8 cellular contexts compared by ENCODE assay signal in genomic region chr3:156010829-156011228, GRCh38.
DNase-seq lines count a peak whose midpoint lies in the region; ATAC-seq and TF ChIP-seq lines count a peak whose summit lies in the region.

No MANE protein-coding gene starts in this region.

- peaks cover 5% of the 10 kb centered on the region for H3K4me1 Mint-ChIP-seq in progenitor cell of endocrine pancreas (ENCODE audit: low read depth)
- no peaks in the 10 kb centered on the region for H3K4me1 Mint-ChIP-seq in mesothelial cell of epicardium

- TF ChIP-seq CTCF in progenitor cell of endocrine pancreas (IDR thresholded peaks at IDR 0.05; ENCODE audit: unreplicated experiment), result peak; percentile 62
- TF ChIP-seq CTCF in mesothelial cell of epicardium (IDR thresholded peaks at IDR 0.05; ENCODE audit: unreplicated experiment), result no peak

- H3K27ac Mint-ChIP-seq in progenitor cell of endocrine pancreas (no peak overlapping the region), mesothelial cell of epicardium (no peak overlapping the region)

- no peaks in the 10 kb centered on the region for H3K36me3 Mint-ChIP-seq in progenitor cell of endocrine pancreas (ENCODE audit: insufficient read depth)
- H3K36me3 Mint-ChIP-seq in mesothelial cell of epicardium, result no peaks in the 10 kb centered on the region

- DNase-seq in NCI-H1092 treated with DMSO at 0.1 percent for 48 hours (lab: John Stamatoyannopoulos, UW), result peak; percentile 5
- no peak for DNase-seq in NCI-H1092 (lab: John Stamatoyannopoulos, UW)
- DNase-seq in NCI-H2107 (lab: John Stamatoyannopoulos, UW), result peak; percentile 12
- peak; percentile 22 for DNase-seq in dermis blood vessel endothelial cell
- DNase-seq in progenitor cell of endocrine pancreas (ENCODE audit: low spot score, unreplicated experiment), result no peak
- DNase-seq in mesothelial cell of epicardium (ENCODE audit: low spot score in 2 of 2, unreplicated experiment in 2 of 2), result no peak

- H3K27me3 Mint-ChIP-seq in progenitor cell of endocrine pancreas, result no peaks in the 10 kb centered on the region
- peaks cover 4% of the 10 kb centered on the region for H3K27me3 Mint-ChIP-seq in mesothelial cell of epicardium (ENCODE audit: low read depth)

- H3K9me3 Mint-ChIP-seq in progenitor cell of endocrine pancreas (ENCODE audit: low read depth) (no peaks in the 10 kb centered on the region), mesothelial cell of epicardium (no peaks in the 10 kb centered on the region)

- H3K4me3 Mint-ChIP-seq in progenitor cell of endocrine pancreas (ENCODE audit: low read depth) (no peak overlapping the region), mesothelial cell of epicardium (no peak overlapping the region)

- ATAC-seq in HG03175 (IDR thresholded peaks at IDR 0.05; ENCODE audit: unreplicated experiment) (no peak), GM18861 (IDR thresholded peaks at IDR 0.05; ENCODE audit: unreplicated experiment) (no peak)

Comparison
In these comparisons a context has a peak if more than half of its experiments do, and no peak if none do; other contexts are left out.
1. DNase-seq: peak in NCI-H1092 treated with DMSO at 0.1 percent for 48 hours (single experiment), NCI-H2107 (single experiment) and dermis blood vessel endothelial cell (single experiment); none in NCI-H1092 (single experiment), progenitor cell of endocrine pancreas (single experiment) and mesothelial cell of epicardium (0 of 2).